In genomic region chr18:36862182-36862581, GRCh38 we compare ENCODE assay signal across 31 cellular contexts.
"Had no signal": no experiment of that assay in that cellular context is flagged by ENCODE, and none has a peak within 500 bp of the region (broad histone marks: within the 10 kb centered on the region; RNA-seq: fewer than 3 reads in every experiment).

No MANE protein-coding gene starts in this region.

- H3K27me3 Mint-ChIP-seq: naive thymus-derived CD8-positive, alpha-beta T cell; stimulated activated naive B cell treated with anti-CD40 and anti-IgM and Interleukin-4, amounts not matched to agents 10 μg/mL and 1 μg/mL and 100 μg/mL, for 72 hours had no signal

- H3K4me1 Mint-ChIP-seq: immature natural killer cell; nephron; stimulated activated naive B cell treated with anti-CD40 and anti-IgM and Interleukin-4, amounts not matched to agents 10 μg/mL and 1 μg/mL and 100 μg/mL, for 72 hours had no signal

- H3K4me3 Mint-ChIP-seq: immature natural killer cell; naive thymus-derived CD8-positive, alpha-beta T cell; nephron; neural crest cell; stimulated activated naive B cell treated with anti-CD40 and anti-IgM and Interleukin-4, amounts not matched to agents 10 μg/mL and 1 μg/mL and 100 μg/mL, for 72 hours had no signal

- H3K36me3 ChIP-seq: left lung, lower lobe of right lung, pancreas, prostate gland, thyroid gland, transverse colon had no signal

- H3K9me3 ChIP-seq: left lung, lower lobe of right lung, pancreas, prostate gland, stomach, testis, thyroid gland, transverse colon, upper lobe of left lung, vagina had no signal

- FAIRE-seq: islet of Langerhans, kidney, pancreas had no signal

- H3K27ac ChIP-seq: left lung, lower lobe of right lung, pancreas, prostate gland, stomach, testis, thyroid gland, transverse colon, upper lobe of left lung, vagina had no signal

- H3K27ac Mint-ChIP-seq: immature natural killer cell; naive thymus-derived CD8-positive, alpha-beta T cell; nephron; stimulated activated naive B cell treated with anti-CD40 and anti-IgM and Interleukin-4, amounts not matched to agents 10 μg/mL and 1 μg/mL and 100 μg/mL, for 72 hours had no signal

- H3K9me3 Mint-ChIP-seq: naive thymus-derived CD8-positive, alpha-beta T cell; nephron; neural crest cell; stimulated activated naive B cell treated with anti-CD40 and anti-IgM and Interleukin-4, amounts not matched to agents 10 μg/mL and 1 μg/mL and 100 μg/mL, for 72 hours had no signal

- H3K4me2 ChIP-seq: smooth muscle cell had no signal

- H3K4me3 ChIP-seq: left lung, lower lobe of right lung, pancreas, prostate gland, smooth muscle cell, stomach, testis, thyroid gland, transverse colon, upper lobe of left lung, vagina had no signal

- H3K4me1 ChIP-seq: left lung, lower lobe of right lung, prostate gland, stomach, testis, thyroid gland, transverse colon, upper lobe of left lung, vagina had no signal

- DNase-seq: immature natural killer cell; kidney; left colon; left lung; lower lobe of right lung; mammary epithelial cell; mesenchymal stem cell; naive thymus-derived CD8-positive, alpha-beta T cell; nucleus accumbens; pancreas; posterior cingulate gyrus; retina; right cardiac atrium; stimulated activated CD4-positive, alpha-beta T cell treated with anti-CD3 and anti-CD28 coated beads, Interleukin-1b, Interleukin-23, amount 100 ng/mL, for 48 hours; stimulated activated CD4-positive, alpha-beta T cell treated with anti-CD3 and anti-CD28 coated beads, Interleukin-2, amount 100 ng/mL, for 48 hours; stimulated activated CD4-positive, alpha-beta T cell treated with anti-CD3 and anti-CD28 coated beads, Interleukin-4, amount 100 ng/mL, for 4 hours; stimulated activated CD8-positive, alpha-beta memory T cell treated with anti-CD3 and anti-CD28 coated beads, Interleukin-4, amount 100 ng/mL, for 48 hours; stimulated activated naive B cell treated with anti-CD40 and anti-IgM and Interleukin-4, amounts not matched to agents 10 μg/mL and 1 μg/mL and 100 μg/mL, for 72 hours; stimulated activated naive CD8-positive, alpha-beta T cell treated with anti-CD3 and anti-CD28 coated beads, Interleukin-15, Interleukin-2, amounts not matched to agents 100 U/mL and 50 U/mL, for 24 hours; stomach; testis; thyroid gland; transverse colon; upper lobe of left lung had no signal

- H3K27me3 ChIP-seq: left lung, pancreas, stomach, testis, thyroid gland, transverse colon, upper lobe of left lung, vagina had no signal

- ATAC-seq: left colon; left lung; lower lobe of right lung; naive thymus-derived CD8-positive, alpha-beta T cell; pancreas; right cardiac atrium; sciatic nerve; stimulated activated naive B cell treated with anti-CD40 and anti-IgM and Interleukin-4, amounts not matched to agents 10 μg/mL and 1 μg/mL and 100 μg/mL, for 72 hours; stimulated activated naive CD8-positive, alpha-beta T cell treated with anti-CD3 and anti-CD28 coated beads, Interleukin-15, Interleukin-2, amounts not matched to agents 100 U/mL and 50 U/mL, for 24 hours had no signal
